11 cellular contexts compared by ENCODE assay signal in genomic region chr1:101178341-101178687, GRCh38. TPM values are rescaled to one million over a fixed set of nuclear protein-coding genes. Genes with fewer than 3 reads are reported as not detected.
DNase-seq lines count a peak whose midpoint lies in the region; ATAC-seq and TF ChIP-seq lines count a peak whose summit lies in the region.
"Had no signal": no experiment of that assay in that cellular context is flagged by ENCODE, and none has a peak within 500 bp of the region (broad histone marks: within the 10 kb centered on the region; RNA-seq: fewer than 3 reads in every experiment).

No MANE protein-coding gene starts in this region.

- TF ChIP-seq EP300 in neural cell (conservative IDR thresholded peaks at IDR 0.05; ENCODE audit: poor library complexity, severe bottlenecking), result no peak

- no peaks in the 10 kb centered on the region for H3K79me2 ChIP-seq in neural cell (replicated peaks; ENCODE audit: insufficient read depth, low read length)

- no peak for DNase-seq in GM12865 (ENCODE audit: low read depth)
- no peak for DNase-seq in activated CD4-positive, alpha-beta T cell treated with anti-CD3 and anti-CD28 coated beads, Interleukin-2, amount 10 ng/mL, durations not matched to agents 7 days and 5 days
- DNase-seq in NCI-H1105 treated with DMSO at 0.1 percent for 48 hours (lab: John Stamatoyannopoulos, UW), result no peak
- DNase-seq in G401 (ENCODE audit: low spot score), result no peak
- DNase-seq: NCI-H446 treated with DMSO at 0.1 percent for 48 hours, SJCRH30 had no signal

- H3K27me3 ChIP-seq in neural cell (ENCODE audit: insufficient read depth, low read depth, low read length), result no peaks in the 10 kb centered on the region
- H3K27me3 ChIP-seq: SJCRH30 had no signal

- no peak overlapping the region for H3K9ac ChIP-seq in neural cell (ENCODE audit: low read length)

- no peaks in the 10 kb centered on the region for H3K27me3 Mint-ChIP-seq in activated CD4-positive, alpha-beta T cell treated with anti-CD3 and anti-CD28 coated beads, Interleukin-2, amount 10 ng/mL, durations not matched to agents 7 days and 5 days

- peak overlapping the region; percentile 86 for H3K4me3 Mint-ChIP-seq in activated CD4-positive, alpha-beta T cell treated with anti-CD3 and anti-CD28 coated beads, Interleukin-2, amount 10 ng/mL, durations not matched to agents 7 days and 5 days

- CTCF ChIA-PET in activated CD4-positive, alpha-beta T cell treated with anti-CD3 and anti-CD28 coated beads, Interleukin-2, amount 10 ng/mL, durations not matched to agents 7 days and 5 days (lab: Charles Lee), result interaction anchor here (0.5 to 2.9 kb wide), 9 partner anchors 9 to 111 kb away, joined by 3 to 9 read pairs (median 3); no protein-coding TSS in a partner anchor

- peaks cover 15% of the 10 kb centered on the region for H3K36me3 Mint-ChIP-seq in activated CD4-positive, alpha-beta T cell treated with anti-CD3 and anti-CD28 coated beads, Interleukin-2, amount 10 ng/mL, durations not matched to agents 7 days and 5 days (ENCODE audit: low read depth)

- H3F3A ChIP-seq in neural cell (ENCODE audit: insufficient read depth, low read length, poor library complexity, severe bottlenecking), result no peaks in the 10 kb centered on the region

- H2AFZ ChIP-seq in neural cell (ENCODE audit: low read depth, low read length), result no peak overlapping the region

- peak overlapping the region; percentile 98 for H3K27ac Mint-ChIP-seq in activated CD4-positive, alpha-beta T cell treated with anti-CD3 and anti-CD28 coated beads, Interleukin-2, amount 10 ng/mL, durations not matched to agents 7 days and 5 days

- no peak overlapping the region for H3K4me2 ChIP-seq in neural cell (ENCODE audit: low read length)

- H3K4me1 Mint-ChIP-seq in activated CD4-positive, alpha-beta T cell treated with anti-CD3 and anti-CD28 coated beads, Interleukin-2, amount 10 ng/mL, durations not matched to agents 7 days and 5 days, result peaks cover 80% of the 10 kb centered on the region

- no peak for TF ChIP-seq RAD21 in neural cell (conservative IDR thresholded peaks at IDR 0.05)

- H3K27ac ChIP-seq in neural cell (ENCODE audit: low read length), result peak overlapping the region; percentile 50
- H3K27ac ChIP-seq: SJCRH30 had no signal

- H3K9me3 ChIP-seq in neural cell (ENCODE audit: low read length), result no peaks in the 10 kb centered on the region
- H3K9me3 ChIP-seq: SJCRH30 had no signal

- POLR2A ChIA-PET in activated CD4-positive, alpha-beta T cell treated with anti-CD3 and anti-CD28 coated beads, Interleukin-2, amount 10 ng/mL, durations not matched to agents 7 days and 5 days (lab: Charles Lee), result interaction anchor here (1.7 kb wide), 1 partner anchor 58 kb away, joined by 20 read pairs; the partner anchor contains the start of gene S1PR1

- H3K9me2 ChIP-seq in neural cell (ENCODE audit: insufficient read depth, low read length), result no peaks in the 10 kb centered on the region

- in situ Hi-C loops in G401 (cut with HindIII; ENCODE audit: low sequenced_read_pairs), result no loop called here

- H3K4me3 ChIP-seq in GM12865 (ENCODE audit: low read depth, low read length) (peak overlapping the region; percentile 50), neural cell (ENCODE audit: low read length) (peak overlapping the region; percentile 29)
- H3K4me3 ChIP-seq: SJCRH30 had no signal

- no peaks in the 10 kb centered on the region for H4K20me1 ChIP-seq in neural cell (ENCODE audit: insufficient read depth)

- peaks cover 18% of the 10 kb centered on the region for H3K9me3 Mint-ChIP-seq in activated CD4-positive, alpha-beta T cell treated with anti-CD3 and anti-CD28 coated beads, Interleukin-2, amount 10 ng/mL, durations not matched to agents 7 days and 5 days

- TF ChIP-seq CTCF in GM12865 (IDR thresholded peaks at IDR 0.05; ENCODE audit: insufficient read depth, low read depth, low read length, missing control alignments) (no peak), neural cell (IDR thresholded peaks at IDR 0.05; ENCODE audit: poor library complexity, severe bottlenecking) (no peak)

- ATAC-seq in GM21447 (IDR thresholded peaks at IDR 0.05; ENCODE audit: unreplicated experiment) (peak; percentile 5), HG02642 (IDR thresholded peaks at IDR 0.05; ENCODE audit: poor library complexity, unreplicated experiment) (no peak), HG03571 (IDR thresholded peaks at IDR 0.05; ENCODE audit: unreplicated experiment) (no peak)

- no peaks in the 10 kb centered on the region for H3K36me3 ChIP-seq in neural cell (ENCODE audit: insufficient read depth, low read length)
- H3K36me3 ChIP-seq: SJCRH30 had no signal

TF ChIP-seq in neural cell, 6 proteins besides CTCF, POLR2A, EP300 and RAD21:
- TF ChIP-seq MXI1 (conservative IDR thresholded peaks at IDR 0.05; ENCODE audit: poor library complexity, severe bottlenecking) (no peak), EZH2 (IDR thresholded peaks at IDR 0.05; ENCODE audit: borderline replicate concordance, insufficient read depth, low read length, poor library complexity, severe bottlenecking) (no peak), SMC3 (conservative IDR thresholded peaks at IDR 0.05; ENCODE audit: poor library complexity) (no peak), REST (IDR thresholded peaks at IDR 0.05; ENCODE audit: borderline replicate concordance) (no peak), POLR2AphosphoS5 (IDR thresholded peaks at IDR 0.05) (no peak), TAF1 (IDR thresholded peaks at IDR 0.05; ENCODE audit: low read depth) (no peak)

RNA-seq across cellular contexts. Expression of gene S1PR1, which starts 58.5 kb away (rescaled TPM):
- total RNA-seq in activated CD4-positive, alpha-beta T cell treated with anti-CD3 and anti-CD28 coated beads, Interleukin-2, amount 10 ng/mL, durations not matched to agents 7 days and 5 days, result 100 to 1,000 TPM; 177 to 209 TPM
- polyA plus RNA-seq in neural cell, result 0.44 TPM in 1 of 2 replicates, not detected in the other
- polyA minus RNA-seq in neural cell, result 0.46 and 0.49 TPM in 2 replicates
- not detected in 2 replicates for total RNA-seq in G401 (2014; rRNA removed; shearing (Covaris generic))
- total RNA-seq: osteocyte had no signal

Comparison
In these comparisons a context has a peak if more than half of its experiments do, and no peak if none do; other contexts are left out.
1. RNA of gene S1PR1, which starts 58.5 kb away (total RNA-seq): 177 to 209 TPM in activated CD4-positive, alpha-beta T cell treated with anti-CD3 and anti-CD28 coated beads, Interleukin-2, amount 10 ng/mL, durations not matched to agents 7 days and 5 days; not detected in G401; every median in the first group is over 100 times any median in the second.